12 cellular contexts compared by ENCODE assay signal in genomic region chr1:1431006-1431844, GRCh38. TPM values are rescaled to one million over a fixed set of nuclear protein-coding genes. Genes with fewer than 3 reads are reported as not detected.
DNase-seq lines count a peak whose midpoint lies in the region; ATAC-seq and TF ChIP-seq lines count a peak whose summit lies in the region.
"Had no signal": no experiment of that assay in that cellular context is flagged by ENCODE, and none has a peak within 500 bp of the region (broad histone marks: within the 10 kb centered on the region; RNA-seq: fewer than 3 reads in every experiment).

No MANE protein-coding gene starts in this region.

- intact Hi-C loops in heart left ventricle (cut with DNase I): loop anchor here in 1 of 10 donors (2.0 kb wide), 1 partner anchor 24 kb away; the partner anchor contains the start of gene MRPL20
- intact Hi-C loops in ovary (cut with DNase I): no loop called here
- intact Hi-C loops in aorta (cut with DNase I): no loop called here

- peak overlapping the region; percentile 73 to 99 (median 91) for H3K27ac ChIP-seq in heart left ventricle
- peak overlapping the region; percentile 59 to 96 for H3K27ac ChIP-seq in ovary
- H3K27ac ChIP-seq in aorta (ENCODE audit: low read depth in 1 of 2, low read length in 2 of 2): no peak overlapping the region

- H3K9me3 ChIP-seq in heart left ventricle: no peaks in the 10 kb centered on the region
- H3K9me3 ChIP-seq in ovary: no peaks in the 10 kb centered on the region
- no peaks in the 10 kb centered on the region for H3K9me3 ChIP-seq in aorta (ENCODE audit: control insufficient read depth, low read length)

- DNase-seq in NCI-H82 (lab: John Stamatoyannopoulos, UW) (peak; percentile 74), NCI-H82 treated with DMSO at 0.1 percent for 48 hours (lab: John Stamatoyannopoulos, UW; ENCODE audit: unreplicated experiment) (no peak), heart left ventricle (peak in 3 of 5 donors; percentile 53 to 65 (median 55)), ovary (peak in 3 of 5 donors; percentile 25 to 58 (median 56)), aorta (peak; percentile 42 to 72), hippocampal formation (lab: John Stamatoyannopoulos, UW) (no peak)
- DNase-seq in stimulated activated CD4-positive, alpha-beta T cell treated with anti-CD3 and anti-CD28 coated beads, Interleukin-1b, Interleukin-23, amount 100 ng/mL, for 48 hours: no peak
- DNase-seq: effector CD8-positive, alpha-beta T cell; stimulated activated naive CD4-positive, alpha-beta T cell had no signal

- 32 to 46% (median 38%) methylated on average over 8 to 18 of the region's 18 CpGs for WGBS in heart left ventricle, 4 donors
- 51 to 60% (median 54%) methylated on average over 16 to 18 of the region's 18 CpGs for WGBS in ovary, 3 donors
- WGBS in aorta, 2 donors: 75 to 82% methylated on average over 14 to 18 of the region's 18 CpGs

- H3K36me3 ChIP-seq in heart left ventricle: no peaks in the 10 kb centered on the region
- no peaks in the 10 kb centered on the region for H3K36me3 ChIP-seq in ovary
- H3K36me3 ChIP-seq in aorta (ENCODE audit: control insufficient read depth in 1 of 2, insufficient read depth in 2 of 2, low read length in 1 of 2): no peaks in the 10 kb centered on the region

- no peak for TF ChIP-seq CTCF in heart left ventricle (IDR thresholded peaks at IDR 0.05)
- no peak for TF ChIP-seq CTCF in ovary (IDR thresholded peaks at IDR 0.05)

- H3K4me1 ChIP-seq in heart left ventricle (peaks cover 17 to 83% (median 67%) of the 10 kb centered on the region in 12 donors), ovary (ENCODE audit: insufficient read depth) (peaks cover 50% of the 10 kb centered on the region), aorta (ENCODE audit: control insufficient read depth in 1 of 2, insufficient read depth in 2 of 2, low read length in 2 of 2) (no peaks in the 10 kb centered on the region)

- peaks cover 0 to 42% (median 3%) of the 10 kb centered on the region in 9 donors for H3K27me3 ChIP-seq in heart left ventricle
- no peaks in the 10 kb centered on the region for H3K27me3 ChIP-seq in ovary
- no peaks in the 10 kb centered on the region for H3K27me3 ChIP-seq in aorta (ENCODE audit: control insufficient read depth in 1 of 2, insufficient read depth in 2 of 2, low read length in 1 of 2)

- TF ChIP-seq EP300 in ovary (IDR thresholded peaks at IDR 0.05): no peak

- ATAC-seq in heart left ventricle (peak in 2 of 4 donors; percentile 0 to 16), aorta (ENCODE audit: low FRiP score) (no peak), GM21367 (IDR thresholded peaks at IDR 0.05; ENCODE audit: unreplicated experiment) (no peak)
- ATAC-seq: activated T-helper 17 cell treated with anti-CD3 and anti-CD28 coated beads, Interleukin-2, amount 50 U/mL, for 72 hours had no signal

- H3K4me3 ChIP-seq in heart left ventricle: peak overlapping the region in 6 of 12 donors; percentile 5 to 34 (median 17)
- H3K4me3 ChIP-seq in ovary: peak overlapping the region; percentile 6
- H3K4me3 ChIP-seq in aorta (ENCODE audit: low read length in 2 of 2): no peak overlapping the region

- TF ChIP-seq POLR2A in heart left ventricle (IDR thresholded peaks at IDR 0.05): peak in 1 of 2 donors; percentile 22
- TF ChIP-seq POLR2A in ovary (IDR thresholded peaks at IDR 0.05): no peak

RNA-seq across cellular contexts. Expression of gene VWA1, which starts 4.3 kb away (rescaled TPM):
- total RNA-seq in heart left ventricle: 10 to 100 TPM; 11.0 to 49.5 (median 18.8) TPM
- 10 to 100 TPM in 1 of 2 donors, 1 to 10 TPM in 1; 7.0 to 13.2 TPM for polyA plus RNA-seq in heart left ventricle
- total RNA-seq in ovary: 10 to 100 TPM; 11.1 to 73.5 (median 44.9) TPM
- polyA plus RNA-seq in ovary: 10 to 100 TPM in 1 of 2 donors, under 1 TPM in 1; 0.20 to 14.2 TPM
- 10 to 100 TPM; 35.6 to 86.5 TPM for total RNA-seq in aorta
- 1 to 10 TPM in 1 of 2 donors, under 1 TPM in 1; 0.13 to 4.5 TPM for polyA plus RNA-seq in aorta

RNA-seq across cellular contexts. Expression of gene ANKRD65, which starts 10.1 kb away (rescaled TPM):
- 1 to 10 TPM in 8 of 9 donors, under 1 TPM in 1; 0.58 to 4.0 (median 1.3) TPM for total RNA-seq in heart left ventricle
- 1 to 10 TPM in 1 of 2 donors, under 1 TPM in 1; 0.86 to 1.5 TPM for polyA plus RNA-seq in heart left ventricle
- total RNA-seq in ovary: 10 to 100 TPM in 5 of 7 donors, 1 to 10 TPM in 2; 4.5 to 48.8 (median 16.4) TPM
- polyA plus RNA-seq in ovary: 10 to 100 TPM in 1 of 2 donors, 1 to 10 TPM in 1; 5.0 to 13.3 TPM
- 1 to 10 TPM; 1.5 to 6.9 TPM for total RNA-seq in aorta
- under 1 TPM in 1 of 2 donors, not detected in 1; 0.13 TPM for polyA plus RNA-seq in aorta
- total RNA-seq: A172; activated T-helper 17 cell treated with anti-CD3 and anti-CD28 coated beads, Interleukin-2, amount 50 U/mL, for 72 hours had no signal

RNA-seq across cellular contexts. Expression of gene ATAD3C, which starts 18.3 kb away (rescaled TPM):
- total RNA-seq in heart left ventricle: 1 to 10 TPM in 3 of 9 donors, under 1 TPM in 4, not detected in 2; 0.12 to 3.4 (median 0.60) TPM
- polyA plus RNA-seq in heart left ventricle: under 1 TPM; 0.49 to 0.53 TPM
- 1 to 10 TPM in 6 of 7 donors, under 1 TPM in 1; 0.53 to 5.3 (median 3.6) TPM for total RNA-seq in ovary
- polyA plus RNA-seq in ovary: 1 to 10 TPM in 1 of 2 donors, under 1 TPM in 1; 0.83 to 4.3 TPM
- total RNA-seq in aorta: 1 to 10 TPM in 1 of 2 donors, under 1 TPM in 1; 0.42 to 5.5 TPM
- polyA plus RNA-seq in aorta: under 1 TPM in 1 of 2 donors, not detected in 1; 0.08 TPM
- total RNA-seq: A172 had no signal

RNA-seq across cellular contexts. Expression of gene MRPL20, which starts 24.1 kb away (rescaled TPM):
- 100 to 1,000 TPM; 112 to 208 (median 128) TPM for total RNA-seq in heart left ventricle
- polyA plus RNA-seq in heart left ventricle: 100 to 1,000 TPM; 147 to 238 TPM
- total RNA-seq in ovary: 100 to 1,000 TPM in 1 of 7 donors, 10 to 100 TPM in 6; 79.9 to 130 (median 93.1) TPM
- 100 to 1,000 TPM; 113 to 120 TPM for polyA plus RNA-seq in ovary
- total RNA-seq in aorta: 10 to 100 TPM; 69.7 to 70.2 TPM
- 100 to 1,000 TPM; 144 to 184 TPM for polyA plus RNA-seq in aorta

RNA-seq across cellular contexts. Expression of gene CCNL2, which starts 32.1 kb away (rescaled TPM):
- total RNA-seq in heart left ventricle (10 to 100 TPM; 35.4 to 66.5 (median 50.7) TPM), ovary (100 to 1,000 TPM; 159 to 245 (median 196) TPM), aorta (100 to 1,000 TPM; 153 to 246 TPM)
- polyA plus RNA-seq in heart left ventricle (10 to 100 TPM; 42.3 to 87.8 TPM), ovary (100 to 1,000 TPM in 1 of 2 donors, 10 to 100 TPM in 1; 71.1 to 217 TPM), aorta (100 to 1,000 TPM in 1 of 2 donors, 10 to 100 TPM in 1; 34.6 to 409 TPM)

Comparison
In these comparisons a context has a peak if more than half of its experiments do, and no peak if none do; other contexts are left out.
1. DNase-seq: peak in NCI-H82 (single experiment), heart left ventricle (3 of 5), ovary (3 of 5) and aorta (2 of 2); none in NCI-H82 treated with DMSO at 0.1 percent for 48 hours (single experiment), stimulated activated CD4-positive, alpha-beta T cell treated with anti-CD3 and anti-CD28 coated beads, Interleukin-1b, Interleukin-23, amount 100 ng/mL, for 48 hours (single experiment) and hippocampal formation (0 of 2).
2. H3K27ac ChIP-seq: peak in heart left ventricle (12 of 12) and ovary (2 of 2); none in aorta (0 of 2).